2 cellular contexts compared by ENCODE assay signal in genomic region chr7:133973710-133974109, GRCh38.
TF ChIP-seq lines count a peak whose summit lies in the region.

No MANE protein-coding gene starts in this region.

TF ChIP-seq in IMR-90, 13 proteins besides CTCF, POLR2A, EP300 and RAD21:
- peak; percentile 23; the same call in 1 of the 2 replicates for TF ChIP-seq CEBPB (IDR thresholded peaks at IDR 0.05; ENCODE audit: low read depth, low read length)
- no peak for TF ChIP-seq MAZ (IDR thresholded peaks at IDR 0.05; ENCODE audit: borderline replicate concordance, low read depth, low read length)
TF ChIP-seq in IMR-90: peak in this region for 1.

TF ChIP-seq in H1, 55 proteins besides CTCF, POLR2A, EP300 and RAD21:
- no peak for TF ChIP-seq KDM1A (IDR thresholded peaks at IDR 0.05; ENCODE audit: borderline replicate concordance, low read length)
- peak; percentile 76; the same call in 1 of the 2 replicates for TF ChIP-seq CEBPB (IDR thresholded peaks at IDR 0.05; ENCODE audit: low read depth, low read length)
